In genomic region chr3:6282920-6283319, GRCh38 we compare ENCODE assay signal across 20 cellular contexts.
DNase-seq lines count a peak whose midpoint lies in the region; ATAC-seq, FAIRE-seq and TF ChIP-seq lines count a peak whose summit lies in the region.
"Had no signal": no experiment of that assay in that cellular context is flagged by ENCODE, and none has a peak within 500 bp of the region (broad histone marks: within the 10 kb centered on the region; RNA-seq: fewer than 3 reads in every experiment).

No MANE protein-coding gene starts in this region.

- no peak for TF ChIP-seq CTCF in H1 (IDR thresholded peaks at IDR 0.05; ENCODE audit: control extremely low read depth in 1 of 3, insufficient read depth in 1 of 3, low read depth in 1 of 3, low read length in 3 of 3)
- no peak for TF ChIP-seq CTCF in spleen (IDR thresholded peaks at IDR 0.05 in 8 of 11, conservative IDR thresholded peaks at IDR 0.05 in 3 of 11)
- TF ChIP-seq CTCF in GM23338 (conservative IDR thresholded peaks at IDR 0.05; ENCODE audit: low read depth in 2 of 2) = no peak

- H3K36me3 Mint-ChIP-seq in GM23338 (ENCODE audit: low read depth) = peaks cover 2% of the 10 kb centered on the region; the same call in 2 of the 3 replicates

- no peak overlapping the region for H2BK15ac ChIP-seq in H1 (ENCODE audit: low read length)

- TF ChIP-seq RAD21 in H1 (IDR thresholded peaks at IDR 0.05 in 1 of 2, conservative IDR thresholded peaks at IDR 0.05 in 1 of 2; ENCODE audit: low read depth in 2 of 2, low read length in 2 of 2) = no peak

- no peak overlapping the region for H2BK12ac ChIP-seq in H1 (ENCODE audit: low read depth, low read length)

- no peaks in the 10 kb centered on the region for H3K4me1 Mint-ChIP-seq in GM23338

- no peak for TF ChIP-seq EP300 in H1 (IDR thresholded peaks at IDR 0.05; ENCODE audit: borderline replicate concordance in 1 of 2, low read depth in 2 of 2, low read length in 2 of 2)

- H3K27me3 Mint-ChIP-seq in GM23338 (ENCODE audit: insufficient read depth, low read depth, poor library complexity) = no peaks in the 10 kb centered on the region

- H4K91ac ChIP-seq in H1 (replicated peaks; ENCODE audit: insufficient read length, low read length) = no peak overlapping the region

- TF ChIP-seq POLR2A in H1 (IDR thresholded peaks at IDR 0.05; ENCODE audit: control extremely low read depth in 1 of 2, low read depth in 2 of 2, low read length in 2 of 2) (no peak), spleen (IDR thresholded peaks at IDR 0.05) (no peak)

- H3K36me3 ChIP-seq in H1 (ENCODE audit: control insufficient read depth in 2 of 4, insufficient read depth in 4 of 4, low read length in 3 of 4) (no peaks in the 10 kb centered on the region), spleen (no peaks in the 10 kb centered on the region), GM23338 (ENCODE audit: insufficient read depth) (peaks cover 6% of the 10 kb centered on the region; the same call in 1 of the 2 replicates)

- H3K9ac ChIP-seq in H1 (replicated peaks in 1 of 4; ENCODE audit: extremely low read depth in 1 of 4, low read depth in 3 of 4, low read length in 3 of 4) = no peak overlapping the region
- H3K9ac ChIP-seq: KMS-11 had no signal

- no peak overlapping the region for H3K23ac ChIP-seq in H1 (ENCODE audit: insufficient read length)

- no peaks in the 10 kb centered on the region for H3K79me1 ChIP-seq in H1 (ENCODE audit: low read depth, low read length)

- no peak overlapping the region for H4K5ac ChIP-seq in H1 (ENCODE audit: insufficient read length, low read depth, low read length)

- no peak overlapping the region for H3K56ac ChIP-seq in H1 (replicated peaks; ENCODE audit: insufficient read length, low read depth, low read length)

- H2BK20ac ChIP-seq in H1 (ENCODE audit: low read length) = no peak overlapping the region

- CTCF ChIA-PET in H1 (lab: Charles Lee; ENCODE audit: partially characterized antibody) = interaction anchor here (1.1 to 1.9 kb wide), 3 partner anchors 12 to 25 kb away, joined by 3 to 4 read pairs (median 3); no protein-coding TSS in a partner anchor

- H4K20me1 ChIP-seq in H1 (replicated peaks in 1 of 2; ENCODE audit: control insufficient read depth in 1 of 2, insufficient read depth in 2 of 2, low read length in 2 of 2) (no peaks in the 10 kb centered on the region), GM23338 (replicated peaks; ENCODE audit: insufficient read depth) (no peaks in the 10 kb centered on the region)

- H4K8ac ChIP-seq in H1 (ENCODE audit: extremely low read depth, insufficient read depth, low read length) = no peak overlapping the region

- 96% methylated on average over 4 of the region's 4 CpGs; no CpG with 5 or more reads in 1 of the 2 experiments for WGBS in H1 (ENCODE audit: extremely low coverage in 1 of 2, insufficient coverage in 1 of 2, insufficient read length in 1 of 2, insufficient replicate concordance in 2 of 2, low coverage in 1 of 2, low lambda C conversion rate in 2 of 2, missing lambda C conversion rate in 1 of 2), 2 experiments
- WGBS in spleen, 5 donors = 17 to 30% (median 28%) methylated on average over 4 of the region's 4 CpGs

- peaks cover 92% of the 10 kb centered on the region for H3K9me3 Mint-ChIP-seq in GM23338

- H2BK5ac ChIP-seq in H1 (ENCODE audit: low read depth, low read length) = no peak overlapping the region

- H3K4ac ChIP-seq in H1 (replicated peaks; ENCODE audit: insufficient read length, low read depth, low read length) = no peak overlapping the region

- H2AFZ ChIP-seq in H1 (ENCODE audit: low read length) (0 out of 2 replicates have a peak overlapping the region, but pooled peaks have one; percentile 25), GM23338 (no peak overlapping the region)

- intact Hi-C loops in spleen (cut with DNase I; ENCODE audit: low total_unique reads) = no loop called here

- H3K79me2 ChIP-seq in H1 (ENCODE audit: control insufficient read depth in 1 of 2, insufficient read depth in 2 of 2, low read length in 2 of 2) = no peaks in the 10 kb centered on the region
- no peaks in the 10 kb centered on the region for H3K79me2 ChIP-seq in GM23338 (replicated peaks; ENCODE audit: insufficient read depth)

- no peak overlapping the region for H3K4me3 ChIP-seq in H1 (ENCODE audit: extremely low read depth in 1 of 4, insufficient read depth in 2 of 4, low read depth in 3 of 4, low read length in 4 of 4)
- no peak overlapping the region for H3K4me3 ChIP-seq in spleen
- no peak overlapping the region for H3K4me3 ChIP-seq in GM23338

- no peaks in the 10 kb centered on the region for H3K9me2 ChIP-seq in GM23338 (ENCODE audit: insufficient read depth)

- H3K4me2 ChIP-seq in H1 (ENCODE audit: insufficient read depth in 1 of 2, low read depth in 2 of 2, low read length in 2 of 2) (no peak overlapping the region), GM23338 (no peak overlapping the region)
- H3K4me2 ChIP-seq: KMS-11 had no signal

- H3K27me3 ChIP-seq in H1 (replicated peaks in 1 of 4; ENCODE audit: control insufficient read depth in 3 of 4, extremely low read depth in 1 of 4, insufficient read depth in 3 of 4, low read length in 3 of 4) (no peaks in the 10 kb centered on the region), spleen (replicated peaks in 1 of 7) (no peaks in the 10 kb centered on the region), GM23338 (ENCODE audit: insufficient read depth) (no peaks in the 10 kb centered on the region)

- H3K23me2 ChIP-seq in H1 (ENCODE audit: low read depth, low read length) = no peaks in the 10 kb centered on the region

- no peak overlapping the region for H2AK5ac ChIP-seq in H1 (ENCODE audit: low read depth, low read length)

- H3K4me3 Mint-ChIP-seq in GM23338 = no peak overlapping the region

- no peak overlapping the region for H3K27ac Mint-ChIP-seq in GM23338

- DNase-seq in CD1c-positive myeloid dendritic cell (ENCODE audit: extremely low spot score) = peak; percentile 4
- peak; percentile 37 for DNase-seq in MV-4-11 (lab: John Stamatoyannopoulos, UW)
- DNase-seq in H1 (ENCODE audit: low read depth in 1 of 2, low spot score in 2 of 2) = no peak
- peak; percentile 58 for DNase-seq in spleen
- no peak for DNase-seq in GM23338 (ENCODE audit: low spot score)
- DNase-seq in DMS 273 treated with DMSO at 0.1 percent for 48 hours (lab: John Stamatoyannopoulos, UW) = no peak
- DNase-seq in activated CD4-positive, alpha-beta T cell treated with anti-CD3 and anti-CD28 coated beads for 48 hours = no peak
- DNase-seq: C1 segment of cervical spinal cord, Caco-2, DMS79, GOT3, MM.1S, NCI-H1417, NCI-H1930, NCI-H2171, NCI-H446 treated with DMSO at 0.1 percent for 48 hours, RPMI8226, T-helper 1 cell had no signal

- H3F3A ChIP-seq in GM23338 (replicated peaks; ENCODE audit: low read depth) = no peaks in the 10 kb centered on the region

- POLR2A ChIA-PET in H1 (lab: Charles Lee; ENCODE audit: partially characterized antibody) = no interaction called here

- H3K27ac ChIP-seq in H1 (ENCODE audit: low read depth, low read length) (no peak overlapping the region), spleen (no peak overlapping the region), GM23338 (ENCODE audit: low read depth) (no peak overlapping the region)
- H3K27ac ChIP-seq: KMS-11 had no signal

- no peak overlapping the region for H3K18ac ChIP-seq in H1 (ENCODE audit: extremely low read depth, low read length)

- H3K9me3 ChIP-seq in H1 (ENCODE audit: insufficient read depth in 2 of 2, low read depth in 1 of 2, low read length in 1 of 2) (no peaks in the 10 kb centered on the region), spleen (peaks cover 0 to 3% (median 0%) of the 10 kb centered on the region in 8 donors)
- H3K9me3 ChIP-seq: Caco-2 had no signal

- no peak for ATAC-seq in GM23338

- FAIRE-seq in H1 (lab: Jason Lieb, UNC) = no peak
- FAIRE-seq: G401.6 had no signal

- H3K14ac ChIP-seq in H1 (ENCODE audit: insufficient read length) = no peak overlapping the region

- no peak overlapping the region for H2BK120ac ChIP-seq in H1 (replicated peaks; ENCODE audit: low read depth, low read length)

- H3K4me1 ChIP-seq in H1 (replicated peaks in 1 of 4; ENCODE audit: control insufficient read depth in 3 of 4, insufficient read depth in 4 of 4, low read length in 3 of 4) (no peaks in the 10 kb centered on the region), spleen (peaks cover 0 to 14% (median 4%) of the 10 kb centered on the region in 6 donors), GM23338 (ENCODE audit: insufficient read depth) (no peaks in the 10 kb centered on the region)
- H3K4me1 ChIP-seq: Caco-2 had no signal

TF ChIP-seq in H1, 55 proteins besides CTCF, POLR2A, EP300 and RAD21 (continues in another document):
- TF ChIP-seq BCL11A (IDR thresholded peaks at IDR 0.05; ENCODE audit: low read depth in 2 of 2, low read length in 2 of 2) (no peak), CEBPB (IDR thresholded peaks at IDR 0.05; ENCODE audit: low read depth, low read length) (no peak)

TF ChIP-seq in GM23338, 12 proteins besides CTCF, POLR2A, EP300 and RAD21 (continues in another document):
- no peak for TF ChIP-seq ETS1 (IDR thresholded peaks at IDR 0.05)

Comparison
In these comparisons a context has a peak if more than half of its experiments do, and no peak if none do; other contexts are left out.
1. DNase-seq: peak in CD1c-positive myeloid dendritic cell (single experiment), MV-4-11 (single experiment) and spleen (single experiment); none in H1 (0 of 2), GM23338 (single experiment), DMS 273 treated with DMSO at 0.1 percent for 48 hours (single experiment) and activated CD4-positive, alpha-beta T cell treated with anti-CD3 and anti-CD28 coated beads for 48 hours (single experiment).